Comparison of ENCODE assay signal across 1 cellular context in genomic region chr19:13171146-13171545, GRCh38.
TF ChIP-seq lines count a peak whose summit lies in the region.

No MANE protein-coding gene starts in this region.

TF ChIP-seq in A549, 52 proteins besides CTCF, POLR2A, EP300 and RAD21:
- TF ChIP-seq KDM1A (IDR thresholded peaks at IDR 0.05; ENCODE audit: low read depth) (no peak), CHD2 (IDR thresholded peaks at IDR 0.05; ENCODE audit: low read length, partially characterized antibody) (no peak), TP53 (CRISPR knock-in tag; IDR thresholded peaks at IDR 0.05) (no peak), MAZ (IDR thresholded peaks at IDR 0.05; ENCODE audit: borderline replicate concordance, low read depth, low read length) (no peak), HDAC2 (IDR thresholded peaks at IDR 0.05) (no peak), JUN (IDR thresholded peaks at IDR 0.05) (no peak), SREBF2 (IDR thresholded peaks at IDR 0.05) (no peak), RARB (CRISPR knock-in tag; IDR thresholded peaks at IDR 0.05) (no peak), HEYL (CRISPR knock-in tag; IDR thresholded peaks at IDR 0.05) (no peak), GATA3 (IDR thresholded peaks at IDR 0.05; ENCODE audit: borderline replicate concordance) (no peak), ZSCAN20 (CRISPR knock-in tag; IDR thresholded peaks at IDR 0.05) (no peak)
- TF ChIP-seq, protein P1, sequence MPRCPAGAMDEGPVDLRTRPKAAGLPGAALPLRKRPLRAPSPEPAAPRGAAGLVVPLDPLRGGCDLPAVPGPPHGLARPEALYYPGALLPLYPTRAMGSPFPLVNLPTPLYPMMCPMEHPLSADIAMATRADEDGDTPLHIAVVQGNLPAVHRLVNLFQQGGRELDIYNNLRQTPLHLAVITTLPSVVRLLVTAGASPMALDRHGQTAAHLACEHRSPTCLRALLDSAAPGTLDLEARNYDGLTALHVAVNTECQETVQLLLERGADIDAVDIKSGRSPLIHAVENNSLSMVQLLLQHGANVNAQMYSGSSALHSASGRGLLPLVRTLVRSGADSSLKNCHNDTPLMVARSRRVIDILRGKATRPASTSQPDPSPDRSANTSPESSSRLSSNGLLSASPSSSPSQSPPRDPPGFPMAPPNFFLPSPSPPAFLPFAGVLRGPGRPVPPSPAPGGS (IDR thresholded peaks at IDR 0.05), result no peak
